ENCODE assay signal across 25 cellular contexts in the genomic region with DNA sequence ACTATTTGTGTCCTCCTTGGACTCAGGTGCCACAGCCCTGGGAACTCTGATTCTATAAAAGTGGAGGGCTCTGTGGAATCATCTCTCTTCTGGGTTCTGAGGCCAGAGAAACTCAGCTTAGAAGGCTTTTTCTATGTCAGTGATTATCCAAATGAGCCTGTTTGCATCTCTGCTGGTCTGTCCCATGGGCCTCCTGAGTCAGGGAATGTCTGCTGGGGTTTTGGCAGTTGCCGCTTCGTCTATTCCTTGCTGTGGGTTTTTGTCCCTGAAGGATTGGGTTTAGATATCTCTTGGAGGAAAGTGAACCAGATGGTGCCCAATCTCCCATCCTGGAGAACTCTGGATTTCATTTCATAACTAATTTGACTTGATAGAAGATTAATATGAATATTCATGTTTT.
"Had no signal": no experiment of that assay in that cellular context is flagged by ENCODE, and none has a peak within 500 bp of the region (broad histone marks: within the 10 kb centered on the region; RNA-seq: fewer than 3 reads in every experiment).

No MANE protein-coding gene starts in this region.

- H3K27me3 Mint-ChIP-seq: activated naive CD8-positive, alpha-beta T cell; effector memory CD8-positive, alpha-beta T cell; naive thymus-derived CD4-positive, alpha-beta T cell had no signal

- H3K36me3 Mint-ChIP-seq: naive thymus-derived CD4-positive, alpha-beta T cell had no signal

- H3K27ac ChIP-seq: colonic mucosa, pancreas, prostate gland, tibial nerve, WERI-Rb-1 had no signal

- H3K9me3 ChIP-seq: colonic mucosa, pancreas, prostate gland, tibial nerve had no signal

- H3K9me3 Mint-ChIP-seq: effector memory CD8-positive, alpha-beta T cell; naive thymus-derived CD4-positive, alpha-beta T cell; T-helper 1 cell treated with Interleukin-12 subunit alpha and Interleukin-12 subunit beta and Interleukin-4 antibody, amounts not matched to agents 30 μg/mL and 1 μg/mL, for 36 hours had no signal

- H3K4me1 Mint-ChIP-seq: naive thymus-derived CD4-positive, alpha-beta T cell had no signal

- H3K36me3 ChIP-seq: colonic mucosa, pancreas, prostate gland, WERI-Rb-1 had no signal

- H3K27me3 ChIP-seq: colonic mucosa, pancreas, tibial nerve had no signal

- ATAC-seq: activated CD4-positive, CD25-positive, alpha-beta regulatory T cell treated with anti-CD3 and anti-CD28 coated beads, Interleukin-2, amount 50 U/mL, for 24 hours; effector memory CD8-positive, alpha-beta T cell; naive thymus-derived CD4-positive, alpha-beta T cell; pancreas had no signal

- H3K27ac Mint-ChIP-seq: activated naive CD8-positive, alpha-beta T cell; effector memory CD8-positive, alpha-beta T cell; naive thymus-derived CD4-positive, alpha-beta T cell; T-helper 1 cell treated with Interleukin-12 subunit alpha and Interleukin-12 subunit beta and Interleukin-4 antibody, amounts not matched to agents 30 μg/mL and 1 μg/mL, for 36 hours had no signal

- H3K4me1 ChIP-seq: colonic mucosa, pancreas, prostate gland, tibial nerve had no signal

- H3K4me3 ChIP-seq: colonic mucosa, pancreas, prostate gland, tibial nerve had no signal

- DNase-seq: activated CD4-positive, alpha-beta T cell treated with anti-CD3 and anti-CD28 coated beads for 48 hours; activated CD4-positive, alpha-beta T cell treated with anti-CD3 and anti-CD28 coated beads, Interleukin-2, amount 50 U/mL, for 48 hours; activated CD8-positive, alpha-beta memory T cell treated with anti-CD3 and anti-CD28 coated beads for 24 hours; activated effector memory CD4-positive, alpha-beta T cell treated with Interleukin-2 at 50 U/mL for 16 hours; activated naive CD4-positive, alpha-beta T cell treated with Interleukin-2 at 50 U/mL for 16 hours; anterior cingulate cortex; colonic mucosa; effector memory CD8-positive, alpha-beta T cell; erythroblast; foreskin fibroblast; head of caudate nucleus; hippocampal formation; left cardiac atrium; mammary epithelial cell; naive thymus-derived CD4-positive, alpha-beta T cell; pancreas; stimulated activated CD4-positive, alpha-beta T cell treated with anti-CD3 and anti-CD28 coated beads, Interleukin-15, amount 100 ng/mL, for 24 hours; stimulated activated naive CD4-positive, alpha-beta T cell; T-helper 9 cell; WERI-Rb-1 had no signal

- H3K4me3 Mint-ChIP-seq: activated naive CD8-positive, alpha-beta T cell; effector memory CD8-positive, alpha-beta T cell; naive thymus-derived CD4-positive, alpha-beta T cell; T-helper 1 cell treated with Interleukin-12 subunit alpha and Interleukin-12 subunit beta and Interleukin-4 antibody, amounts not matched to agents 30 μg/mL and 1 μg/mL, for 36 hours had no signal
